ENCODE assay signal across 14 cellular contexts in the genomic region with DNA sequence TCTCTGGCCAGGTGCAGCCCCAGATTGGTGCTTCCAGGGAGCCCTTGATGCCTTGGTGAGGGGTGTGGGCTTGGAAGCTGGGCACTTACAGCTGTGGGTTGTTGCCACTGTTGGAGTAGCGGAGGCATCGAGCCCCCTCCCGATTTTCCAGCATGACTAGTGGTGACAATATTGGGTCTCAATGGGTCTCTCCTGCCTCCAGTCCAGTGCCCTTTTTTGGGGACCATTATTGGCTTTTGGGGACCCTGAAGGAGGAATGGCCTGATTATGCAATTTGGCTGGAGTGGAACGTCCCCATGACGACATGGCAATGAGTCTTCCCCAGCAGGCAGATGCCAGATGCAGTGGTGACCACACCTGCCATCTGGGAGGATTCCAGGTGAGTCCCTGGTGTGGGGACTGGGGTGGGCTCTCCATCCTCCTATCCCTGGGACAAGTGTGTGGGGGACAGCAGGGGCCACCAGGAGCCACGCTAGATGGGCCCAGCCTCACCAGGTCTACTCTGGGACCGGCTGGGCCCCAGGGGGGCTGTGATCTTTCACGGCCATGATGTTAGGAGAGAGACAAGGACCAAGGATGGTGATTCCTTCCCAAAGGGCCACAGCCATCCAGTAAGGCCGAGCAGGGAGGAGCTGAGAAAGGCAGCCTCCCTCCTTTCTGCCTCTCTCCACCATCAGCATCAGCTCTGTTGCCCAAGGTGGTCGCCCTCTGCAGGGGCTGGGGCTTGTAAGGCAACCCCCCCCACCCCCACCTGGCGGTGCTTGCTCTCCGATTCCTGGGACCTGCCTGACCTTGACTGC.
DNase-seq lines count a peak whose midpoint lies in the region; ATAC-seq, FAIRE-seq and TF ChIP-seq lines count a peak whose summit lies in the region.
"Had no signal": no experiment of that assay in that cellular context is flagged by ENCODE, and none has a peak within 500 bp of the region (broad histone marks: within the 10 kb centered on the region; RNA-seq: fewer than 3 reads in every experiment).

No MANE protein-coding gene starts in this region.

- no peaks in the 10 kb centered on the region for H3K9me3 Mint-ChIP-seq in natural killer cell treated with Interleukin-12 subunit alpha and Interleukin-12 subunit beta and Interleukin-15 and Interleukin-18, amount 100 ng/mL, for 72 hours

- peaks cover 0 to 2% of the 10 kb centered on the region in 2 donors for H3K27me3 Mint-ChIP-seq in natural killer cell treated with Interleukin-12 subunit alpha and Interleukin-12 subunit beta and Interleukin-15 and Interleukin-18, amount 100 ng/mL, for 72 hours

- H3K27ac Mint-ChIP-seq in natural killer cell treated with Interleukin-12 subunit alpha and Interleukin-12 subunit beta and Interleukin-15 and Interleukin-18, amount 100 ng/mL, for 72 hours = no peak overlapping the region

- H3K4me3 ChIP-seq in bronchial epithelial cell (ENCODE audit: low read depth, low read length) = no peak overlapping the region
- H3K4me3 ChIP-seq: BLaER1, skin epidermis had no signal

- CTCF ChIA-PET in GM10248 (lab: Yijun Ruan, JAX) = interaction anchor here (6.9 kb wide), 1 partner anchor 12 kb away, joined by 51 read pairs; no protein-coding TSS in a partner anchor

- TF ChIP-seq CTCF in GM10248 (IDR thresholded peaks at IDR 0.05; ENCODE audit: control extremely low read depth, extremely low read depth, low read depth, missing control alignments) (no peak), bronchial epithelial cell (IDR thresholded peaks at IDR 0.05; ENCODE audit: insufficient read depth, low read length, severe bottlenecking) (no peak)

- FAIRE-seq in bronchial epithelial cell (lab: Jason Lieb, UNC) = peak; percentile 99

- H3K27me3 ChIP-seq in bronchial epithelial cell (ENCODE audit: control insufficient read depth, insufficient read depth, low read length) = no peaks in the 10 kb centered on the region

- DNase-seq in A172 (ENCODE audit: low spot score) (peak; percentile 0), GM10248 (ENCODE audit: extremely low spot score) (peak; percentile 29), bronchial epithelial cell (ENCODE audit: low read depth) (no peak)
- DNase-seq in natural killer cell treated with Interleukin-12 subunit alpha and Interleukin-12 subunit beta and Interleukin-15 and Interleukin-18, amount 100 ng/mL, for 72 hours (ENCODE audit: low spot score) = peak; percentile 62
- no peak for DNase-seq in activated T-cell treated with anti-CD3 and anti-CD28 coated beads, Interleukin-2, amount 50 U/mL, for 1 hour
- DNase-seq: activated CD4-positive, alpha-beta T cell treated with anti-CD3 and anti-CD28 coated beads, Interleukin-2, amount 50 U/mL, for 48 hours; activated gamma-delta T cell; NK-92 treated with Interleukin-12 subunit alpha and Interleukin-12 subunit beta, amount 100 ng/mL, for 24 hours had no signal

- H3K4me1 Mint-ChIP-seq in natural killer cell treated with Interleukin-12 subunit alpha and Interleukin-12 subunit beta and Interleukin-15 and Interleukin-18, amount 100 ng/mL, for 72 hours (ENCODE audit: low read depth in 2 of 2) = peaks cover 0 to 2% of the 10 kb centered on the region in 2 donors
- H3K4me1 Mint-ChIP-seq: neural crest cell had no signal

- no peak for ATAC-seq in natural killer cell treated with Interleukin-12 subunit alpha and Interleukin-12 subunit beta and Interleukin-15 and Interleukin-18, amount 100 ng/mL, for 72 hours
- ATAC-seq in GM19324 (IDR thresholded peaks at IDR 0.05; ENCODE audit: low FRiP score, unreplicated experiment) = no peak
- no peak for ATAC-seq in HG03025 (IDR thresholded peaks at IDR 0.05; ENCODE audit: low FRiP score, unreplicated experiment)
- no peak for ATAC-seq in GM19035 (IDR thresholded peaks at IDR 0.05; ENCODE audit: unreplicated experiment)

- H3K4me3 Mint-ChIP-seq in natural killer cell treated with Interleukin-12 subunit alpha and Interleukin-12 subunit beta and Interleukin-15 and Interleukin-18, amount 100 ng/mL, for 72 hours = no peak overlapping the region
- H3K4me3 Mint-ChIP-seq: neural crest cell had no signal

- POLR2A ChIA-PET in GM10248 (lab: Yijun Ruan, JAX) = no interaction called here

- no peaks in the 10 kb centered on the region for H3K36me3 Mint-ChIP-seq in natural killer cell treated with Interleukin-12 subunit alpha and Interleukin-12 subunit beta and Interleukin-15 and Interleukin-18, amount 100 ng/mL, for 72 hours

- no peaks in the 10 kb centered on the region for H3K36me3 ChIP-seq in bronchial epithelial cell (ENCODE audit: control insufficient read depth, insufficient read depth, low read length)
- H3K36me3 ChIP-seq: BLaER1 had no signal

Comparison
In these comparisons a context has a peak if more than half of its experiments do, and no peak if none do; other contexts are left out.
1. DNase-seq: peak in A172 (single experiment), GM10248 (single experiment) and natural killer cell treated with Interleukin-12 subunit alpha and Interleukin-12 subunit beta and Interleukin-15 and Interleukin-18, amount 100 ng/mL, for 72 hours (single experiment); none in bronchial epithelial cell (single experiment) and activated T-cell treated with anti-CD3 and anti-CD28 coated beads, Interleukin-2, amount 50 U/mL, for 1 hour (single experiment).